7 cellular contexts compared by ENCODE assay signal in genomic region chr12:20829919-20830318, GRCh38. TPM values are rescaled to one million over a fixed set of nuclear protein-coding genes. Genes with fewer than 3 reads are reported as not detected.
"Had no signal": no experiment of that assay in that cellular context is flagged by ENCODE, and none has a peak within 500 bp of the region (broad histone marks: within the 10 kb centered on the region; RNA-seq: fewer than 3 reads in every experiment).

No MANE protein-coding gene starts in this region.

- H3K27ac ChIP-seq: HL-60 had no signal

- H3K9me3 Mint-ChIP-seq: GM23338, H9 had no signal

- H3K27me3 Mint-ChIP-seq: IgD-negative memory B cell had no signal

- H3K4me1 Mint-ChIP-seq: GM23338, IgD-negative memory B cell had no signal

- H3K27ac Mint-ChIP-seq: GM23338, H9, IgD-negative memory B cell had no signal

- ATAC-seq: GM23338, HepG2 had no signal

- H3K4me2 ChIP-seq: GM23338 had no signal

- H3K4me3 Mint-ChIP-seq: GM23338, H9, IgD-negative memory B cell had no signal

- H3K4me3 ChIP-seq: GM23338 had no signal

- H3K36me3 Mint-ChIP-seq: IgD-negative memory B cell had no signal

- DNase-seq: H9, HCEC 1CT had no signal

RNA-seq across cellular contexts. Expression of gene SLCO1B3, which starts 19.4 kb away (rescaled TPM):
- total RNA-seq: H1, H9 had no signal
